8 cellular contexts compared by ENCODE assay signal in the genomic region with DNA sequence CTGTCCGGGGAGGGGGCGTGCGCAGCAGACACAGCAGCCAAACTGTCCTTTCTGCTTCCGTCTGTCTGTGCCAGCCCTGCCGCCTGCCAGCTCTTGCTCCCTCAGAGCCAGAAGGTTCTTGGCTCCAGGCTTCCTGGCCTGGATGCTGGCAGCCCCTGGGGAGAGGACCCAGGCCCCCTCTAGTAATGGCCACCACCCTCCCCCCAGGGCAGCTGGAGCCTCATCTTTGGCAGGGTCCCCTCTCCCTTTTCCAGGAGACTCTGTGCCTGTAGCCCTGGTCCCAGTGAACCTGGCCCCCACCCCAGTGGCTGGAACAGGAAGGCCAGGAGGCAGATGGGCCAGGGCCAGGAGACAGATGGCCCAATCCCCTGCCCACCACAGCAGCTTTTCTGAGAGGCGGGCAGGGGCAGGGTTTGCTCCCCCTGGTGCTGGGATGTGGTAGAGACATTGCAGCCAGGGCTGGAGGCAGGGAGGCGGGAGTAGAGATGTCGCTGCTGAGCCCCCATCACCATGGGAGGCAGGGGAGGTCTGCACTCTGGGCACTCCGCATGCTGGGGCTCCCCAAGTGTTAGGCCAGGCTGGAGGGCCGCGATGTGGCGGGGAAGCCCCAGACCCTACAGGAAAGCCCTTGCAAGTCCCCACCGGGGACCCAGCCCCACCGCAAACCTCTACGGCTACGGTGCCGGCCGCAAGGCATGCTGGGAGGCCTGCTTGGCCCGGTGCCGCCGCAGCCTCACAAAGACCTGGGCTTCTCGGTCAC. TPM values are rescaled to one million over a fixed set of nuclear protein-coding genes. Genes with fewer than 3 reads are reported as not detected.
DNase-seq lines count a peak whose midpoint lies in the region; ATAC-seq and TF ChIP-seq lines count a peak whose summit lies in the region.

No MANE protein-coding gene starts in this region.

- peaks cover 21% of the 10 kb centered on the region for H3K4me1 Mint-ChIP-seq in activated naive CD8-positive, alpha-beta T cell (ENCODE audit: low read depth)
- H3K4me1 Mint-ChIP-seq in glutamatergic neuron (ENCODE audit: low read depth, unreplicated experiment), result peaks cover 19% of the 10 kb centered on the region

- DNase-seq in COR-L47 (lab: John Stamatoyannopoulos, UW) (peak; percentile 66), KBM-7 (peak; percentile 67), SK-MEL-5 (ENCODE audit: low read depth, low spot score) (peak; percentile 86), glutamatergic neuron (peak; percentile 91), posterior vena cava (ENCODE audit: low spot score) (peak; percentile 89), LoVo (ENCODE audit: low spot score) (no peak)

- H3K4me3 Mint-ChIP-seq in activated naive CD8-positive, alpha-beta T cell, result peak overlapping the region; percentile 40
- H3K4me3 Mint-ChIP-seq in glutamatergic neuron (ENCODE audit: unreplicated experiment), result peak overlapping the region; percentile 70

- no peaks in the 10 kb centered on the region for H3K27me3 Mint-ChIP-seq in activated naive CD8-positive, alpha-beta T cell
- H3K27me3 Mint-ChIP-seq in glutamatergic neuron (ENCODE audit: unreplicated experiment), result peaks cover 9% of the 10 kb centered on the region

- intact Hi-C loops in posterior vena cava (cut with DNase I), result loop anchor here in 1 of 2 donors (5.0 kb wide), 1 partner anchor 40 kb away; no protein-coding TSS in a partner anchor

- no peak for ATAC-seq in HG03039 (IDR thresholded peaks at IDR 0.05; ENCODE audit: unreplicated experiment)

- H3K9me3 Mint-ChIP-seq in activated naive CD8-positive, alpha-beta T cell (ENCODE audit: low read depth), result no peaks in the 10 kb centered on the region
- H3K9me3 Mint-ChIP-seq in glutamatergic neuron (ENCODE audit: unreplicated experiment), result peaks cover 8% of the 10 kb centered on the region

- H3K36me3 Mint-ChIP-seq in activated naive CD8-positive, alpha-beta T cell, result no peaks in the 10 kb centered on the region
- no peaks in the 10 kb centered on the region for H3K36me3 Mint-ChIP-seq in glutamatergic neuron (ENCODE audit: unreplicated experiment)

- H3K27ac Mint-ChIP-seq in activated naive CD8-positive, alpha-beta T cell, result peak overlapping the region; percentile 73
- H3K27ac Mint-ChIP-seq in glutamatergic neuron (ENCODE audit: unreplicated experiment), result peak overlapping the region; percentile 93

- TF ChIP-seq CTCF in glutamatergic neuron (IDR thresholded peaks at IDR 0.05; ENCODE audit: partially characterized antibody, unreplicated experiment), result peak; percentile 92

- in situ Hi-C loops in KBM-7 (cut with MboI; ENCODE audit: low pct_unique_long_range_greater_than_20kb, low sequenced_read_pairs) (no loop called here), SK-MEL-5 (cut with HindIII; ENCODE audit: low pct_unique_long_range_greater_than_20kb, low sequenced_read_pairs) (no loop called here)

RNA-seq across cellular contexts. Expression of a gene that starts 16.7 kb away (rescaled TPM):
- 1.3 and 1.8 TPM in 2 replicates for total RNA-seq in SK-MEL-5 (2014; rRNA removed; shearing (Covaris generic))
- 1.5 and 2.7 TPM in 2 replicates for polyA plus RNA-seq in SK-MEL-5 (2015; cell fraction: cytosol; rRNA removed)
- polyA plus RNA-seq in SK-MEL-5 (2015; cell fraction: nucleus; rRNA removed), result 2.4 and 10.2 TPM in 2 replicates
- 2.4 TPM for total RNA-seq in glutamatergic neuron (ENCODE audit: unreplicated experiment)
- 10 to 100 TPM in 1 of 2 donors, 1 to 10 TPM in 1; 7.3 to 15.1 TPM for total RNA-seq in posterior vena cava

RNA-seq across cellular contexts. Expression of a gene that starts 27.7 kb away (rescaled TPM):
- total RNA-seq in SK-MEL-5 (2014; rRNA removed; shearing (Covaris generic)), result 49.5 and 67.9 TPM in 2 replicates
- polyA plus RNA-seq in SK-MEL-5 (2015; cell fraction: cytosol; rRNA removed), result 214 and 237 TPM in 2 replicates
- 179 and 186 TPM in 2 replicates for polyA plus RNA-seq in SK-MEL-5 (2015; cell fraction: nucleus; rRNA removed)
- 111 TPM for total RNA-seq in glutamatergic neuron (ENCODE audit: unreplicated experiment)
- total RNA-seq in posterior vena cava, result 100 to 1,000 TPM in 1 of 2 donors, 10 to 100 TPM in 1; 75.8 to 111 TPM

RNA-seq across cellular contexts. Expression of a gene that starts 42.9 kb away (rescaled TPM):
- 76.9 and 77.7 TPM in 2 replicates for total RNA-seq in SK-MEL-5 (2014; rRNA removed; shearing (Covaris generic))
- polyA plus RNA-seq in SK-MEL-5 (2015; cell fraction: cytosol; rRNA removed), result 99.8 and 112 TPM in 2 replicates
- polyA plus RNA-seq in SK-MEL-5 (2015; cell fraction: nucleus; rRNA removed), result 122 and 154 TPM in 2 replicates
- total RNA-seq in glutamatergic neuron (ENCODE audit: unreplicated experiment) (65.5 TPM), posterior vena cava (10 to 100 TPM; 23.3 to 32.9 TPM)

RNA-seq across cellular contexts. Expression of a gene that starts 50.9 kb away (rescaled TPM):
- total RNA-seq in SK-MEL-5 (2014; rRNA removed; shearing (Covaris generic)), result 7.3 and 8.1 TPM in 2 replicates
- polyA plus RNA-seq in SK-MEL-5 (2015; cell fraction: cytosol; rRNA removed), result 15.1 and 19.4 TPM in 2 replicates
- polyA plus RNA-seq in SK-MEL-5 (2015; cell fraction: nucleus; rRNA removed), result 17.8 and 28.5 TPM in 2 replicates
- total RNA-seq in glutamatergic neuron (ENCODE audit: unreplicated experiment) (2.1 TPM), posterior vena cava (10 to 100 TPM; 60.8 to 70.9 TPM)
